2 cellular contexts compared by ENCODE assay signal in the genomic region with DNA sequence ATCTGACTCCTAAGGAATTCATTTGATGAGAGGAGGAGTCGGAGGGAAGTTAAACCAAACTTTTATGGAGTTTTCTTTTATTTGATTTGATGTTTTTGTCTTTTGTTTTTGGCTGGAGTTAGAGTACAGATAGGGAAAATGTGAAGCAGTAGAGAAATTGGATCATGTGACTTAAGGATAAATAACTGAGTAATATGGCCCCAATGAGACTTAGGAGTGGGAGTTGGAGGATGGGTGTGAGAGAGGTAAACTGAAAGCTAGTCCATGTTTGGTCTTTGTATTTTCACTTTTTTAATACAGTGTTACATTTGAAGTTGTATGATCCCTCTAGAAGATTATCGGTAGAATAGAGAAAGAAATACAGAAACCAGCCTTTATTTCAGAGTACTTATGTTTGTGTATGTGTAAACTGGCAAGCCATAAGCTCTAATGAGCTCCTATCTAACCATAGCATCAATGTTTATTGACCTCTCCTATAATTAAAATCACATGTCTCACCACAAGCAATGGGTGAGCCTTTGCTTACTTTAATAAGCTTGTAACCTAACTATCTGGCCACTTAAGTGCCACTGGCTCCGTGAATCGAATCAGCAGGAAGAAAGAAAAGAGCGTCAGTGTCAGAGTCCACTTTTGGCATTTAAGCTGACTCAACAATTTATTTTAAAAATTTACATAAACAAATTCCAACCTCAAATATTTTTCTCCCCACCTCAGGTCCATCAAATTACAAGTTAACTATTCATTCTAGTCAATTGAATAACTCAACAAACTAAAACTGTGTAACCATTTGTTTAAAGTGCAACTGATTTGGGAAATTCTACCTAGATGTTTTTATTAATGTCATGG.
TF ChIP-seq lines count a peak whose summit lies in the region.

No MANE protein-coding gene starts in this region.

TF ChIP-seq in HepG2, 621 proteins besides CTCF, POLR2A, EP300 and RAD21 (continues in another document):
- TF ChIP-seq, protein P1, sequence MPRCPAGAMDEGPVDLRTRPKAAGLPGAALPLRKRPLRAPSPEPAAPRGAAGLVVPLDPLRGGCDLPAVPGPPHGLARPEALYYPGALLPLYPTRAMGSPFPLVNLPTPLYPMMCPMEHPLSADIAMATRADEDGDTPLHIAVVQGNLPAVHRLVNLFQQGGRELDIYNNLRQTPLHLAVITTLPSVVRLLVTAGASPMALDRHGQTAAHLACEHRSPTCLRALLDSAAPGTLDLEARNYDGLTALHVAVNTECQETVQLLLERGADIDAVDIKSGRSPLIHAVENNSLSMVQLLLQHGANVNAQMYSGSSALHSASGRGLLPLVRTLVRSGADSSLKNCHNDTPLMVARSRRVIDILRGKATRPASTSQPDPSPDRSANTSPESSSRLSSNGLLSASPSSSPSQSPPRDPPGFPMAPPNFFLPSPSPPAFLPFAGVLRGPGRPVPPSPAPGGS (CRISPR knock-in tag; IDR thresholded peaks at IDR 0.05) = no peak
- TF ChIP-seq CHD4 (IDR thresholded peaks at IDR 0.05; ENCODE audit: borderline replicate concordance, low read length) = no peak
- TF ChIP-seq MAFK (conservative IDR thresholded peaks at IDR 0.05 in 1 of 2, IDR thresholded peaks at IDR 0.05 in 1 of 2; ENCODE audit: low read length in 2 of 2) = peak; percentile 89 to 97
- no peak for TF ChIP-seq SP1 (IDR thresholded peaks at IDR 0.05)
- TF ChIP-seq SP1 (CRISPR knock-in tag; IDR thresholded peaks at IDR 0.05) = no peak
- TF ChIP-seq SUZ12 (IDR thresholded peaks at IDR 0.05; ENCODE audit: low read depth, low read length) = no peak
- TF ChIP-seq, protein P2, sequence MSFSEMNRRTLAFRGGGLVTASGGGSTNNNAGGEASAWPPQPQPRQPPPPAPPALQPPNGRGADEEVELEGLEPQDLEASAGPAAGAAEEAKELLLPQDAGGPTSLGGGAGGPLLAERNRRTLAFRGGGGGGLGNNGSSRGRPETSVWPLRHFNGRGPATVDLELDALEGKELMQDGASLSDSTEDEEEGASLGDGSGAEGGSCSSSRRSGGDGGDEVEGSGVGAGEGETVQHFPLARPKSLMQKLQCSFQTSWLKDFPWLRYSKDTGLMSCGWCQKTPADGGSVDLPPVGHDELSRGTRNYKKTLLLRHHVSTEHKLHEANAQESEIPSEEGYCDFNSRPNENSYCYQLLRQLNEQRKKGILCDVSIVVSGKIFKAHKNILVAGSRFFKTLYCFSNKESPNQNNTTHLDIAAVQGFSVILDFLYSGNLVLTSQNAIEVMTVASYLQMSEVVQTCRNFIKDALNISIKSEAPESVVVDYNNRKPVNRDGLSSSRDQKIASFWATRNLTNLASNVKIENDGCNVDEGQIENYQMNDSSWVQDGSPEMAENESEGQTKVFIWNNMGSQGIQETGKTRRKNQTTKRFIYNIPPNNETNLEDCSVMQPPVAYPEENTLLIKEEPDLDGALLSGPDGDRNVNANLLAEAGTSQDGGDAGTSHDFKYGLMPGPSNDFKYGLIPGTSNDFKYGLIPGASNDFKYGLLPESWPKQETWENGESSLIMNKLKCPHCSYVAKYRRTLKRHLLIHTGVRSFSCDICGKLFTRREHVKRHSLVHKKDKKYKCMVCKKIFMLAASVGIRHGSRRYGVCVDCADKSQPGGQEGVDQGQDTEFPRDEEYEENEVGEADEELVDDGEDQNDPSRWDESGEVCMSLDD (CRISPR knock-in tag; IDR thresholded peaks at IDR 0.05; ENCODE audit: borderline replicate concordance) = no peak
- TF ChIP-seq, protein P3, sequence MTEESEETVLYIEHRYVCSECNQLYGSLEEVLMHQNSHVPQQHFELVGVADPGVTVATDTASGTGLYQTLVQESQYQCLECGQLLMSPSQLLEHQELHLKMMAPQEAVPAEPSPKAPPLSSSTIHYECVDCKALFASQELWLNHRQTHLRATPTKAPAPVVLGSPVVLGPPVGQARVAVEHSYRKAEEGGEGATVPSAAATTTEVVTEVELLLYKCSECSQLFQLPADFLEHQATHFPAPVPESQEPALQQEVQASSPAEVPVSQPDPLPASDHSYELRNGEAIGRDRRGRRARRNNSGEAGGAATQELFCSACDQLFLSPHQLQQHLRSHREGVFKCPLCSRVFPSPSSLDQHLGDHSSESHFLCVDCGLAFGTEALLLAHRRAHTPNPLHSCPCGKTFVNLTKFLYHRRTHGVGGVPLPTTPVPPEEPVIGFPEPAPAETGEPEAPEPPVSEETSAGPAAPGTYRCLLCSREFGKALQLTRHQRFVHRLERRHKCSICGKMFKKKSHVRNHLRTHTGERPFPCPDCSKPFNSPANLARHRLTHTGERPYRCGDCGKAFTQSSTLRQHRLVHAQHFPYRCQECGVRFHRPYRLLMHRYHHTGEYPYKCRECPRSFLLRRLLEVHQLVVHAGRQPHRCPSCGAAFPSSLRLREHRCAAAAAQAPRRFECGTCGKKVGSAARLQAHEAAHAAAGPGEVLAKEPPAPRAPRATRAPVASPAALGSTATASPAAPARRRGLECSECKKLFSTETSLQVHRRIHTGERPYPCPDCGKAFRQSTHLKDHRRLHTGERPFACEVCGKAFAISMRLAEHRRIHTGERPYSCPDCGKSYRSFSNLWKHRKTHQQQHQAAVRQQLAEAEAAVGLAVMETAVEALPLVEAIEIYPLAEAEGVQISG (CRISPR knock-in tag; IDR thresholded peaks at IDR 0.05) = no peak
- no peak for TF ChIP-seq ZNF776 (CRISPR knock-in tag; IDR thresholded peaks at IDR 0.05)
- TF ChIP-seq, protein P4, sequence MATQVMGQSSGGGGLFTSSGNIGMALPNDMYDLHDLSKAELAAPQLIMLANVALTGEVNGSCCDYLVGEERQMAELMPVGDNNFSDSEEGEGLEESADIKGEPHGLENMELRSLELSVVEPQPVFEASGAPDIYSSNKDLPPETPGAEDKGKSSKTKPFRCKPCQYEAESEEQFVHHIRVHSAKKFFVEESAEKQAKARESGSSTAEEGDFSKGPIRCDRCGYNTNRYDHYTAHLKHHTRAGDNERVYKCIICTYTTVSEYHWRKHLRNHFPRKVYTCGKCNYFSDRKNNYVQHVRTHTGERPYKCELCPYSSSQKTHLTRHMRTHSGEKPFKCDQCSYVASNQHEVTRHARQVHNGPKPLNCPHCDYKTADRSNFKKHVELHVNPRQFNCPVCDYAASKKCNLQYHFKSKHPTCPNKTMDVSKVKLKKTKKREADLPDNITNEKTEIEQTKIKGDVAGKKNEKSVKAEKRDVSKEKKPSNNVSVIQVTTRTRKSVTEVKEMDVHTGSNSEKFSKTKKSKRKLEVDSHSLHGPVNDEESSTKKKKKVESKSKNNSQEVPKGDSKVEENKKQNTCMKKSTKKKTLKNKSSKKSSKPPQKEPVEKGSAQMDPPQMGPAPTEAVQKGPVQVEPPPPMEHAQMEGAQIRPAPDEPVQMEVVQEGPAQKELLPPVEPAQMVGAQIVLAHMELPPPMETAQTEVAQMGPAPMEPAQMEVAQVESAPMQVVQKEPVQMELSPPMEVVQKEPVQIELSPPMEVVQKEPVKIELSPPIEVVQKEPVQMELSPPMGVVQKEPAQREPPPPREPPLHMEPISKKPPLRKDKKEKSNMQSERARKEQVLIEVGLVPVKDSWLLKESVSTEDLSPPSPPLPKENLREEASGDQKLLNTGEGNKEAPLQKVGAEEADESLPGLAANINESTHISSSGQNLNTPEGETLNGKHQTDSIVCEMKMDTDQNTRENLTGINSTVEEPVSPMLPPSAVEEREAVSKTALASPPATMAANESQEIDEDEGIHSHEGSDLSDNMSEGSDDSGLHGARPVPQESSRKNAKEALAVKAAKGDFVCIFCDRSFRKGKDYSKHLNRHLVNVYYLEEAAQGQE (IDR thresholded peaks at IDR 0.05; ENCODE audit: borderline replicate concordance in 1 of 2, low read depth in 1 of 2, low read length in 2 of 2) = no peak
- no peak for TF ChIP-seq ZNF577 (CRISPR knock-in tag; IDR thresholded peaks at IDR 0.05; ENCODE audit: borderline replicate concordance, low read depth)

TF ChIP-seq in H1, 55 proteins besides CTCF, POLR2A, EP300 and RAD21:
- TF ChIP-seq TCF12 (IDR thresholded peaks at IDR 0.05; ENCODE audit: low read depth, low read length) = no peak
- no peak for TF ChIP-seq RFX5 (IDR thresholded peaks at IDR 0.05; ENCODE audit: borderline replicate concordance, low read depth, low read length)
- peak; percentile 84; the same call in 1 of the 2 replicates for TF ChIP-seq MAFK (IDR thresholded peaks at IDR 0.05; ENCODE audit: low read depth, low read length)
- TF ChIP-seq, protein P5, sequence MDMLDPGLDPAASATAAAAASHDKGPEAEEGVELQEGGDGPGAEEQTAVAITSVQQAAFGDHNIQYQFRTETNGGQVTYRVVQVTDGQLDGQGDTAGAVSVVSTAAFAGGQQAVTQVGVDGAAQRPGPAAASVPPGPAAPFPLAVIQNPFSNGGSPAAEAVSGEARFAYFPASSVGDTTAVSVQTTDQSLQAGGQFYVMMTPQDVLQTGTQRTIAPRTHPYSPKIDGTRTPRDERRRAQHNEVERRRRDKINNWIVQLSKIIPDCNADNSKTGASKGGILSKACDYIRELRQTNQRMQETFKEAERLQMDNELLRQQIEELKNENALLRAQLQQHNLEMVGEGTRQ (IDR thresholded peaks at IDR 0.05; ENCODE audit: low read length) = no peak
